ENCODE assay signal across 26 cellular contexts in genomic region chr21:38888956-38889605, GRCh38.
DNase-seq lines count a peak whose midpoint lies in the region; ATAC-seq and TF ChIP-seq lines count a peak whose summit lies in the region.
"Had no signal": no experiment of that assay in that cellular context is flagged by ENCODE, and none has a peak within 500 bp of the region (broad histone marks: within the 10 kb centered on the region; RNA-seq: fewer than 3 reads in every experiment).

No MANE protein-coding gene starts in this region.

- no peak overlapping the region for H3K27ac ChIP-seq in fibroblast of lung (ENCODE audit: insufficient read depth, low read length)
- H3K27ac ChIP-seq in urinary bladder (ENCODE audit: low read depth): peak overlapping the region; percentile 23
- H3K27ac ChIP-seq: C4-2B, dorsolateral prefrontal cortex, HL-60, neural progenitor cell, upper lobe of right lung had no signal

- peaks cover 17% of the 10 kb centered on the region for H3K9me3 Mint-ChIP-seq in chondrocyte (ENCODE audit: low read depth)
- H3K9me3 Mint-ChIP-seq in activated naive CD4-positive, alpha-beta T cell treated with anti-CD3 and anti-CD28 coated beads for 36 hours: peaks cover 18% of the 10 kb centered on the region

- no peak overlapping the region for H2AFZ ChIP-seq in fibroblast of lung (ENCODE audit: low read length)
- H2AFZ ChIP-seq: neural progenitor cell had no signal

- H3K36me3 ChIP-seq in fibroblast of lung (ENCODE audit: control insufficient read depth, insufficient read depth, low read length) (no peaks in the 10 kb centered on the region), urinary bladder (ENCODE audit: insufficient read depth) (no peaks in the 10 kb centered on the region)
- H3K36me3 ChIP-seq: heart left ventricle, neural progenitor cell, upper lobe of right lung had no signal

- no peaks in the 10 kb centered on the region for H3K79me2 ChIP-seq in fibroblast of lung (ENCODE audit: control insufficient read depth, insufficient read depth, low read length)

- no peaks in the 10 kb centered on the region for H3K27me3 Mint-ChIP-seq in chondrocyte (ENCODE audit: low read depth)
- peaks cover 39% of the 10 kb centered on the region for H3K27me3 Mint-ChIP-seq in activated naive CD4-positive, alpha-beta T cell treated with anti-CD3 and anti-CD28 coated beads for 36 hours (ENCODE audit: low read depth)

- no peaks in the 10 kb centered on the region for H3K27me3 ChIP-seq in fibroblast of lung (ENCODE audit: control insufficient read depth, insufficient read depth, low read length)
- H3K27me3 ChIP-seq: dorsolateral prefrontal cortex, heart left ventricle, neural progenitor cell, upper lobe of right lung had no signal

- H3K4me2 ChIP-seq in fibroblast of lung (ENCODE audit: extremely low read depth, insufficient read depth, low read length): no peak overlapping the region
- H3K4me2 ChIP-seq: neural progenitor cell had no signal

- no peak for TF ChIP-seq CTCF in chondrocyte (IDR thresholded peaks at IDR 0.05)
- TF ChIP-seq CTCF in fibroblast of lung (conservative IDR thresholded peaks at IDR 0.05 in 1 of 2, IDR thresholded peaks at IDR 0.05 in 1 of 2; ENCODE audit: low read depth in 1 of 2, low read length in 2 of 2): no peak
- TF ChIP-seq CTCF in omental fat pad (IDR thresholded peaks at IDR 0.05): no peak

- no peak overlapping the region for H3K4me3 Mint-ChIP-seq in chondrocyte (ENCODE audit: unreplicated experiment)
- H3K4me3 Mint-ChIP-seq in activated naive CD4-positive, alpha-beta T cell treated with anti-CD3 and anti-CD28 coated beads for 36 hours: no peak overlapping the region
- H3K4me3 Mint-ChIP-seq: activated naive CD4-positive, alpha-beta T cell treated with anti-CD3 and anti-CD28 coated beads, Interleukin-2, amount 10 ng/mL, durations not matched to agents 7 days and 5 days; activated T-helper 1 cell treated with anti-CD3 and anti-CD28 coated beads, Interleukin-12 subunit alpha, Interleukin-12 subunit beta, Interleukin-2, Interleukin-4 antibody, amounts not matched to agents 30 ng/mL and 10 ng/mL and 1 ng/mL, durations not matched to agents 14 hours and 24 hours and 36 hours; memory B cell; neural progenitor cell had no signal

- DNase-seq in chondrocyte (ENCODE audit: low spot score): no peak
- DNase-seq in fibroblast of lung (ENCODE audit: low read depth in 2 of 2): peak; percentile 28 to 56
- DNase-seq in omental fat pad (ENCODE audit: low spot score): no peak
- no peak for DNase-seq in activated naive CD4-positive, alpha-beta T cell treated with anti-CD3 and anti-CD28 coated beads for 36 hours
- DNase-seq: activated CD4-positive, alpha-beta T cell treated with anti-CD3 and anti-CD28 coated beads, Interleukin-2, amount 50 U/mL, for 4 hours; activated naive CD4-positive, alpha-beta T cell treated with anti-CD3 and anti-CD28 coated beads, Interleukin-2, amount 10 ng/mL, durations not matched to agents 7 days and 5 days; amygdala; central memory CD4-positive, alpha-beta T cell; DND-41; dorsolateral prefrontal cortex; foreskin fibroblast; GOT3; heart left ventricle; NCI-H146; RPMI8226; small intestine; stimulated activated CD8-positive, alpha-beta memory T cell treated with anti-CD3 and anti-CD28 coated beads, Interleukin-4, amount 100 ng/mL, for 48 hours; upper lobe of right lung had no signal

- no peaks in the 10 kb centered on the region for H3K9me3 ChIP-seq in fibroblast of lung (ENCODE audit: control insufficient read depth, insufficient read depth, low read depth, low read length)

- H3K27ac Mint-ChIP-seq in chondrocyte (ENCODE audit: unreplicated experiment): peak overlapping the region; percentile 17
- no peak overlapping the region for H3K27ac Mint-ChIP-seq in activated naive CD4-positive, alpha-beta T cell treated with anti-CD3 and anti-CD28 coated beads for 36 hours
- H3K27ac Mint-ChIP-seq: activated naive CD4-positive, alpha-beta T cell treated with anti-CD3 and anti-CD28 coated beads, Interleukin-2, amount 10 ng/mL, durations not matched to agents 7 days and 5 days; activated T-helper 1 cell treated with anti-CD3 and anti-CD28 coated beads, Interleukin-12 subunit alpha, Interleukin-12 subunit beta, Interleukin-2, Interleukin-4 antibody, amounts not matched to agents 30 ng/mL and 10 ng/mL and 1 ng/mL, durations not matched to agents 14 hours and 24 hours and 36 hours; memory B cell; neural progenitor cell had no signal

- H3K4me1 Mint-ChIP-seq in chondrocyte (ENCODE audit: low read depth): peaks cover 12% of the 10 kb centered on the region
- no peaks in the 10 kb centered on the region for H3K4me1 Mint-ChIP-seq in activated naive CD4-positive, alpha-beta T cell treated with anti-CD3 and anti-CD28 coated beads for 36 hours (ENCODE audit: low read depth)
- H3K4me1 Mint-ChIP-seq: activated naive CD4-positive, alpha-beta T cell treated with anti-CD3 and anti-CD28 coated beads, Interleukin-2, amount 10 ng/mL, durations not matched to agents 7 days and 5 days; memory B cell; neural progenitor cell had no signal

- intact Hi-C loops in activated naive CD4-positive, alpha-beta T cell treated with anti-CD3 and anti-CD28 coated beads for 36 hours (cut with micrococcal nuclease): no loop called here

- H3K4me1 ChIP-seq in fibroblast of lung (ENCODE audit: control insufficient read depth, extremely low read depth, insufficient read depth, low read length) (no peaks in the 10 kb centered on the region), urinary bladder (ENCODE audit: insufficient read depth) (no peaks in the 10 kb centered on the region)
- H3K4me1 ChIP-seq: neural progenitor cell, upper lobe of right lung had no signal

- CTCF ChIA-PET in activated naive CD4-positive, alpha-beta T cell treated with anti-CD3 and anti-CD28 coated beads for 36 hours (lab: Charles Lee): no interaction called here

- WGBS in urinary bladder: 26% methylated on average over 2 of the region's 2 CpGs

- no peak overlapping the region for H3K9ac ChIP-seq in fibroblast of lung (ENCODE audit: insufficient read depth, low read length)
- H3K9ac ChIP-seq: neural progenitor cell had no signal

- peaks cover 5% of the 10 kb centered on the region for H3K36me3 Mint-ChIP-seq in chondrocyte (ENCODE audit: low read depth)
- peaks cover 1% of the 10 kb centered on the region for H3K36me3 Mint-ChIP-seq in activated naive CD4-positive, alpha-beta T cell treated with anti-CD3 and anti-CD28 coated beads for 36 hours (ENCODE audit: low read depth)
- H3K36me3 Mint-ChIP-seq: activated naive CD4-positive, alpha-beta T cell treated with anti-CD3 and anti-CD28 coated beads, Interleukin-2, amount 10 ng/mL, durations not matched to agents 7 days and 5 days; neural progenitor cell had no signal

- H4K20me1 ChIP-seq in fibroblast of lung (ENCODE audit: control insufficient read depth, extremely low read depth, insufficient read depth, low read length): no peaks in the 10 kb centered on the region

- no peak overlapping the region for H3K4me3 ChIP-seq in fibroblast of lung (replicated peaks in 1 of 4; ENCODE audit: control extremely low read depth in 1 of 4, insufficient read depth in 1 of 4, low read depth in 3 of 4, low read length in 4 of 4)
- H3K4me3 ChIP-seq in urinary bladder (ENCODE audit: low read depth, low read length): no peak overlapping the region
- H3K4me3 ChIP-seq: dorsolateral prefrontal cortex, heart left ventricle, neural progenitor cell, upper lobe of right lung had no signal

- ATAC-seq in omental fat pad (ENCODE audit: low FRiP score) (peak; percentile 62), GM19463 (IDR thresholded peaks at IDR 0.05; ENCODE audit: unreplicated experiment) (no peak), GM21381 (IDR thresholded peaks at IDR 0.05; ENCODE audit: unreplicated experiment) (no peak)
- ATAC-seq: heart left ventricle, upper lobe of right lung had no signal

Comparison
In these comparisons a context has a peak if more than half of its experiments do, and no peak if none do; other contexts are left out.
1. DNase-seq: peak in fibroblast of lung (2 of 2); none in chondrocyte (single experiment), omental fat pad (single experiment) and activated naive CD4-positive, alpha-beta T cell treated with anti-CD3 and anti-CD28 coated beads for 36 hours (single experiment).